In the genomic region with DNA sequence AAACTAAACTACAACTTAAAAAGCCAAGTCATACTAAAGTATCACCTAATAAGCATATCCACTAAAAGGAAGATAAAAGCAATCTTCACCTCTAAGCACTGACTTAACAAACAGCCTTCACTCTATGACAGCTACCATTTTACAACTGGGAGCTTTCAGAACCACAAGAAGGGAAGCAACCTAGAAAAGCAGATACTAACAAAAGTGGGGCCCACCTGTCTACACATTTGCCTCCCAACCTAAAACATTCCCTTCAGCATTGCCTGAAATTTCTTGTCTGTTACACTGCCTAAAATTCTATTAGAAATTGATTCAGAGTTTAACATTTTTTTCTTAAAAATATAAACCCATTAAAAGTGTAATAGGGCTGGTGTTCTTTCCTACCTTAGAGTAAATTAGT, we compare ENCODE assay signal across 16 cellular contexts.
A peak's percentile ranks its signal among the peaks of the same experiment; 100 is the strongest.
DNase-seq lines count a peak whose midpoint lies in the region; ATAC-seq and TF ChIP-seq lines count a peak whose summit lies in the region.
"Had no signal": no experiment of that assay in that cellular context is flagged by ENCODE, and none has a peak within 500 bp of the region (broad histone marks: within the 10 kb centered on the region; RNA-seq: fewer than 3 reads in every experiment).

No MANE protein-coding gene starts in this region.

- H2BK20ac ChIP-seq in IMR-90 (ENCODE audit: low read depth, low read length): peak overlapping the region; percentile 52; the same call in 1 of the 2 replicates

- TF ChIP-seq CTCF in IMR-90 (conservative IDR thresholded peaks at IDR 0.05; ENCODE audit: low read depth, low read length) (no peak), neural crest cell (conservative IDR thresholded peaks at IDR 0.05) (no peak)

- H4K91ac ChIP-seq in IMR-90 (ENCODE audit: insufficient read depth, low read depth, low read length): no peak overlapping the region

- H3K4me1 Mint-ChIP-seq in effector memory CD8-positive, alpha-beta T cell (ENCODE audit: low read depth in 2 of 2): no peaks in the 10 kb centered on the region
- H3K4me1 Mint-ChIP-seq in neural crest cell: no peaks in the 10 kb centered on the region

- H3K9me1 ChIP-seq in IMR-90 (ENCODE audit: insufficient read depth, low read length): peaks cover 5% of the 10 kb centered on the region

- H2AK9ac ChIP-seq in IMR-90 (replicated peaks; ENCODE audit: low read depth, low read length, poor library complexity): no peak overlapping the region

- H3K9me3 Mint-ChIP-seq in effector memory CD8-positive, alpha-beta T cell: no peaks in the 10 kb centered on the region
- H3K9me3 Mint-ChIP-seq in neural crest cell: no peaks in the 10 kb centered on the region
- H3K9me3 Mint-ChIP-seq: CD8-positive, alpha-beta T cell had no signal

- no peak overlapping the region for H2BK120ac ChIP-seq in IMR-90 (ENCODE audit: low read depth, low read length)

- peak overlapping the region; percentile 65; the same call in 1 of the 2 replicates for H3K4ac ChIP-seq in IMR-90 (ENCODE audit: low read depth, low read length)

- no peak overlapping the region for H2AFZ ChIP-seq in IMR-90 (replicated peaks; ENCODE audit: low read length, poor library complexity)
- H2AFZ ChIP-seq: GM23248 had no signal

- DNase-seq in IMR-90 (no peak), neural crest cell (ENCODE audit: low read depth, low spot score) (no peak), DMS153 (lab: John Stamatoyannopoulos, UW) (no peak), T-helper 2 cell (no peak)
- DNase-seq in effector memory CD8-positive, alpha-beta T cell: no peak
- DNase-seq: C1 segment of cervical spinal cord; Caco-2; CD8-positive, alpha-beta T cell; DMS79; EL; GDM1; GM23248; H7; HCEC 1CT had no signal

- no peak overlapping the region for H3K56ac ChIP-seq in IMR-90 (ENCODE audit: extremely low read depth, insufficient read depth, low read length)

- peaks cover 0 to 5% of the 10 kb centered on the region in 2 experiments; a peak in 2 of 4 replicates for H3K79me1 ChIP-seq in IMR-90 (ENCODE audit: low read depth in 1 of 2, low read length in 2 of 2)

- no peak overlapping the region for H3K9ac ChIP-seq in IMR-90 (ENCODE audit: low read depth, low read length)
- H3K9ac ChIP-seq: GM23248 had no signal

- no peaks in the 10 kb centered on the region for H3K9me3 ChIP-seq in IMR-90 (ENCODE audit: control insufficient read depth, insufficient read depth, low read length)
- H3K9me3 ChIP-seq: Caco-2 had no signal

- no TSS peak for BruUV-seq in IMR-90 (replicated peaks; lab: Mats Ljungman, UMichigan)

- intact Hi-C loops in IMR-90 (cut with micrococcal nuclease): loop anchor here (10.0 kb wide), 1 partner anchor 270 kb away; no protein-coding TSS in a partner anchor

- peak overlapping the region; percentile 46; the same call in 1 of the 3 replicates for H2BK15ac ChIP-seq in IMR-90 (ENCODE audit: low read depth, low read length)

- H3K14ac ChIP-seq in IMR-90 (replicated peaks; ENCODE audit: low read depth, low read length): no peak overlapping the region; the same call in 1 of the 2 replicates

- peaks cover 24% of the 10 kb centered on the region for H3K36me3 Mint-ChIP-seq in effector memory CD8-positive, alpha-beta T cell (ENCODE audit: insufficient read depth)
- peaks cover 12% of the 10 kb centered on the region for H3K36me3 Mint-ChIP-seq in neural crest cell (ENCODE audit: low read depth)

- H3K4me1 ChIP-seq in IMR-90 (ENCODE audit: control insufficient read depth, insufficient read depth, low read length): peaks cover 20% of the 10 kb centered on the region

- H2BK5ac ChIP-seq in IMR-90 (ENCODE audit: low read depth, low read length, poor library complexity, severe bottlenecking): no peak overlapping the region

- no peak overlapping the region for H4K5ac ChIP-seq in IMR-90 (ENCODE audit: low read depth, low read length)

- no peaks in the 10 kb centered on the region for H3K27me3 Mint-ChIP-seq in effector memory CD8-positive, alpha-beta T cell
- no peaks in the 10 kb centered on the region for H3K27me3 Mint-ChIP-seq in neural crest cell (ENCODE audit: low read depth)

- no peaks in the 10 kb centered on the region for H3K27me3 ChIP-seq in IMR-90 (ENCODE audit: control insufficient read depth, insufficient read depth, low read length)

- no peak overlapping the region for H3K4me3 ChIP-seq in IMR-90 (ENCODE audit: insufficient read depth, low read depth, low read length)
- H3K4me3 ChIP-seq: GM12878, GM23248 had no signal

- in situ Hi-C loops in IMR-90 (cut with MboI; ENCODE audit: low sequenced_read_pairs): loop anchor here (25.0 kb wide), 1 partner anchor 368 kb away; a partner anchor contains a TSS

- POLR2A ChIA-PET in IMR-90 (lab: Charles Lee; ENCODE audit: unreplicated experiment): no interaction called here

- dilution Hi-C loops in IMR-90 (cut with HindIII; ENCODE audit: low sequenced_read_pairs, unreplicated experiment): no loop called here

- no peak overlapping the region for H3K4me3 Mint-ChIP-seq in effector memory CD8-positive, alpha-beta T cell
- H3K4me3 Mint-ChIP-seq in neural crest cell: no peak overlapping the region
- H3K4me3 Mint-ChIP-seq: CD8-positive, alpha-beta T cell had no signal

- no peak overlapping the region for H3K27ac ChIP-seq in IMR-90 (ENCODE audit: insufficient read depth, low read length)
- H3K27ac ChIP-seq: GM23248 had no signal

- H3K27ac Mint-ChIP-seq in effector memory CD8-positive, alpha-beta T cell: peak overlapping the region; percentile 49 to 52
- H3K27ac Mint-ChIP-seq in neural crest cell (ENCODE audit: unreplicated experiment): peak overlapping the region; percentile 63

- H3K23ac ChIP-seq in IMR-90 (ENCODE audit: low read depth, low read length): 0 out of 2 replicates have a peak overlapping the region, but pooled peaks have one; percentile 42

- no peaks in the 10 kb centered on the region for H4K20me1 ChIP-seq in IMR-90 (ENCODE audit: insufficient read depth, low read length)

- H3K36me3 ChIP-seq in IMR-90 (ENCODE audit: control insufficient read depth, insufficient read depth, low read length): peaks cover 6% of the 10 kb centered on the region

- CTCF ChIA-PET in IMR-90 (lab: Yijun Ruan, JAX): interaction anchor here (0.6 kb wide), 1 partner anchor 58 kb away, joined by 3 read pairs; no protein-coding TSS in a partner anchor

- H4K8ac ChIP-seq in IMR-90 (ENCODE audit: low read depth in 2 of 2, low read length in 2 of 2): no peak overlapping the region

- no peak overlapping the region for H3K4me2 ChIP-seq in IMR-90 (ENCODE audit: low read depth, low read length)

- no peak for TF ChIP-seq RAD21 in IMR-90 (IDR thresholded peaks at IDR 0.05; ENCODE audit: low read length)

- no peak for TF ChIP-seq POLR2A in IMR-90 (IDR thresholded peaks at IDR 0.05; ENCODE audit: low read depth, low read length)

- H2AK5ac ChIP-seq in IMR-90 (ENCODE audit: low read depth, low read length): no peak overlapping the region

- no peak for ATAC-seq in IMR-90 (ENCODE audit: low read depth)
- no peak for ATAC-seq in effector memory CD8-positive, alpha-beta T cell (replicated peaks)
- ATAC-seq in GM21786 (IDR thresholded peaks at IDR 0.05; ENCODE audit: unreplicated experiment): no peak
- ATAC-seq: CD8-positive, alpha-beta T cell; GM12878 had no signal

- H3K18ac ChIP-seq in IMR-90 (ENCODE audit: low read depth, low read length): peak overlapping the region; percentile 60; the same call in 1 of the 2 replicates

TF ChIP-seq in IMR-90, 13 proteins besides CTCF, POLR2A, EP300 and RAD21:
- TF ChIP-seq SMC3 (IDR thresholded peaks at IDR 0.05; ENCODE audit: low read depth, low read length): no peak
- TF ChIP-seq RFX5 (IDR thresholded peaks at IDR 0.05; ENCODE audit: low read depth, low read length): no peak
- TF ChIP-seq NFE2L2 (IDR thresholded peaks at IDR 0.05; ENCODE audit: low read depth, low read length): no peak
- TF ChIP-seq CEBPB (IDR thresholded peaks at IDR 0.05; ENCODE audit: low read depth, low read length): no peak
